In the genomic region with DNA sequence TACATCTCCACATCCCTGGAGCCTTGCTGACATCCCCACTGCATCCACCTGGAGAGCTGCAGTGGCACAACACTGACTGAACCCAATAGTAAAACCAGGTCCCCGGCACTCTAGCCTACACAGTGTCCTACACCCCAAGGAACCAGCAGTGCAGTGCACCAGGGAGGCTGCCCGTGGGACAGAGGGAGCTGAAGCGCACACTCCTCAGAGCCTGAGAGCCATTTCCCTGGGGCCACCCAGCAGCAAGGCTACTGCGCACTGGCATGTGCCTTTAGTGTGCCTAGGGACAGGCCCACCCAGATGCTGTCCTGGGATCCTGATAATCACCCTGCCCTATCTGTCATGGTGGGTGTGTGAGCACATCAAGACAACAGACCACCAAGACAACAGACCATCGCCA, we compare ENCODE assay signal across 18 cellular contexts. TPM values are rescaled to one million over a fixed set of nuclear protein-coding genes. Genes with fewer than 3 reads are reported as not detected.
DNase-seq lines count a peak whose midpoint lies in the region; ATAC-seq and TF ChIP-seq lines count a peak whose summit lies in the region.
"Had no signal": no experiment of that assay in that cellular context is flagged by ENCODE, and none has a peak within 500 bp of the region (broad histone marks: within the 10 kb centered on the region; RNA-seq: fewer than 3 reads in every experiment).

No MANE protein-coding gene starts in this region.

- no peaks in the 10 kb centered on the region for H3K9me3 Mint-ChIP-seq in activated CD8-positive, alpha-beta memory T cell treated with anti-CD3 and anti-CD28 coated beads, Interleukin-2, amount 10 ng/mL, durations not matched to agents 7 days and 5 days (ENCODE audit: low read depth)
- H3K9me3 Mint-ChIP-seq: CD4-positive, alpha-beta memory T cell; IgD-negative memory B cell had no signal

- TF ChIP-seq CTCF in Panc1 (IDR thresholded peaks at IDR 0.05), result no peak
- no peak for TF ChIP-seq CTCF in left lung (IDR thresholded peaks at IDR 0.05)
- no peak for TF ChIP-seq CTCF in gastroesophageal sphincter (IDR thresholded peaks at IDR 0.05)

- intact Hi-C loops in Panc1 (cut with micrococcal nuclease; ENCODE audit: unreplicated experiment) (no loop called here), left lung (cut with DNase I) (no loop called here), aorta (cut with DNase I) (no loop called here)

- WGBS in aorta, 2 donors, result 97% methylated on average over 5 of the region's 5 CpGs
- WGBS in gastroesophageal sphincter (ENCODE audit: low coverage in 1 of 2), 2 donors, result no CpG with 5 or more reads among the region's 5 CpGs

- TF ChIP-seq POLR2A in gastroesophageal sphincter (IDR thresholded peaks at IDR 0.05), result no peak

- H3K4me3 Mint-ChIP-seq in activated CD8-positive, alpha-beta memory T cell treated with anti-CD3 and anti-CD28 coated beads, Interleukin-2, amount 10 ng/mL, durations not matched to agents 7 days and 5 days, result no peak overlapping the region
- H3K4me3 Mint-ChIP-seq: IgD-negative memory B cell had no signal

- in situ Hi-C loops in Panc1 (cut with HindIII; ENCODE audit: low pct_unique_long_range_greater_than_20kb, low sequenced_read_pairs), result no loop called here

- H3K4me1 ChIP-seq in Panc1 (ENCODE audit: control insufficient read depth, insufficient read depth, low read length), result no peaks in the 10 kb centered on the region
- H3K4me1 ChIP-seq in left lung, result peaks cover 3 to 4% of the 10 kb centered on the region in 2 donors
- no peaks in the 10 kb centered on the region for H3K4me1 ChIP-seq in aorta (ENCODE audit: control insufficient read depth in 1 of 2, insufficient read depth in 2 of 2, low read length in 2 of 2)
- H3K4me1 ChIP-seq in gastroesophageal sphincter, result peaks cover 0 to 6% (median 0%) of the 10 kb centered on the region in 3 donors
- H3K4me1 ChIP-seq: BE2C had no signal

- TF ChIP-seq EP300 in gastroesophageal sphincter (IDR thresholded peaks at IDR 0.05), result no peak

- no TSS peak for BruUV-seq in Panc1 (replicated peaks; lab: Mats Ljungman, UMichigan)

- no peak overlapping the region for H3K27ac ChIP-seq in Panc1 (ENCODE audit: low read length)
- no peak overlapping the region for H3K27ac ChIP-seq in left lung
- H3K27ac ChIP-seq in aorta (ENCODE audit: low read depth in 1 of 2, low read length in 2 of 2), result no peak overlapping the region
- H3K27ac ChIP-seq in gastroesophageal sphincter, result no peak overlapping the region
- H3K27ac ChIP-seq: RWPE1 had no signal

- H3K9me3 ChIP-seq in Panc1 (ENCODE audit: control insufficient read depth, insufficient read depth, low read depth, low read length) (no peaks in the 10 kb centered on the region), left lung (no peaks in the 10 kb centered on the region), aorta (ENCODE audit: control insufficient read depth, low read length) (no peaks in the 10 kb centered on the region), gastroesophageal sphincter (no peaks in the 10 kb centered on the region)
- H3K9me3 ChIP-seq: BE2C had no signal

- H3K36me3 Mint-ChIP-seq in activated CD8-positive, alpha-beta memory T cell treated with anti-CD3 and anti-CD28 coated beads, Interleukin-2, amount 10 ng/mL, durations not matched to agents 7 days and 5 days, result peaks cover 28% of the 10 kb centered on the region
- H3K36me3 Mint-ChIP-seq: IgD-negative memory B cell had no signal

- H3K27me3 ChIP-seq in Panc1 (ENCODE audit: control insufficient read depth, insufficient read depth, low read length), result no peaks in the 10 kb centered on the region
- H3K27me3 ChIP-seq in left lung, result no peaks in the 10 kb centered on the region
- no peaks in the 10 kb centered on the region for H3K27me3 ChIP-seq in aorta (ENCODE audit: control insufficient read depth in 1 of 2, insufficient read depth in 2 of 2, low read length in 1 of 2)
- no peaks in the 10 kb centered on the region for H3K27me3 ChIP-seq in gastroesophageal sphincter
- H3K27me3 ChIP-seq: BE2C had no signal

- no peak for DNase-seq in activated CD8-positive, alpha-beta memory T cell treated with anti-CD3 and anti-CD28 coated beads, Interleukin-2, amount 10 ng/mL, durations not matched to agents 7 days and 5 days
- DNase-seq in activated CD8-positive, alpha-beta memory T cell treated with anti-CD3 and anti-CD28 coated beads, Interleukin-2, amount 50 U/mL, for 4 hours, result no peak
- DNase-seq in Panc1 (ENCODE audit: low read depth, low spot score) (no peak), left lung (peak in 1 of 2 donors; percentile 62), aorta (no peak), NCI-H128 (lab: John Stamatoyannopoulos, UW; ENCODE audit: unreplicated experiment) (no peak)
- DNase-seq in stimulated activated CD4-positive, alpha-beta T cell treated with anti-CD3 and anti-CD28 coated beads, Interleukin-4, amount 100 ng/mL, for 1 hour, result no peak
- DNase-seq: 8988T, NCI-H1417 treated with DMSO at 0.1 percent for 48 hours, NCI-H2171 treated with DMSO at 0.1 percent for 48 hours, NCI-H446 treated with DMSO at 0.1 percent for 48 hours, NCI-H774, SW 1271 had no signal

- no peak overlapping the region for H3K4me3 ChIP-seq in Panc1 (ENCODE audit: low read depth in 2 of 2, low read length in 2 of 2)
- H3K4me3 ChIP-seq in left lung, result no peak overlapping the region
- no peak overlapping the region for H3K4me3 ChIP-seq in aorta (ENCODE audit: low read length in 2 of 2)
- H3K4me3 ChIP-seq in gastroesophageal sphincter, result no peak overlapping the region

- POLR2A ChIA-PET in Panc1 (lab: Charles Lee), result no interaction called here

- H3K27ac Mint-ChIP-seq in activated CD8-positive, alpha-beta memory T cell treated with anti-CD3 and anti-CD28 coated beads, Interleukin-2, amount 10 ng/mL, durations not matched to agents 7 days and 5 days, result no peak overlapping the region

- H3K27me3 Mint-ChIP-seq in activated CD8-positive, alpha-beta memory T cell treated with anti-CD3 and anti-CD28 coated beads, Interleukin-2, amount 10 ng/mL, durations not matched to agents 7 days and 5 days, result no peaks in the 10 kb centered on the region
- H3K27me3 Mint-ChIP-seq: CD4-positive, alpha-beta memory T cell; IgD-negative memory B cell had no signal

- H3K36me3 ChIP-seq in Panc1 (ENCODE audit: control insufficient read depth, insufficient read depth, low read length), result no peaks in the 10 kb centered on the region
- peaks cover 0 to 7% of the 10 kb centered on the region in 2 donors for H3K36me3 ChIP-seq in left lung
- no peaks in the 10 kb centered on the region for H3K36me3 ChIP-seq in aorta (ENCODE audit: control insufficient read depth in 1 of 2, insufficient read depth in 2 of 2, low read length in 1 of 2)
- peaks cover 0 to 25% of the 10 kb centered on the region in 2 donors for H3K36me3 ChIP-seq in gastroesophageal sphincter
- H3K36me3 ChIP-seq: BE2C had no signal

- peaks cover 31% of the 10 kb centered on the region for H3K4me1 Mint-ChIP-seq in activated CD8-positive, alpha-beta memory T cell treated with anti-CD3 and anti-CD28 coated beads, Interleukin-2, amount 10 ng/mL, durations not matched to agents 7 days and 5 days

- CTCF ChIA-PET in activated CD8-positive, alpha-beta memory T cell treated with anti-CD3 and anti-CD28 coated beads, Interleukin-2, amount 10 ng/mL, durations not matched to agents 7 days and 5 days (lab: Charles Lee), result interaction anchor here (0.6 to 2.6 kb wide), 8 partner anchors 9 to 95 kb away, joined by 3 to 20 read pairs (median 5); no protein-coding TSS in a partner anchor
- CTCF ChIA-PET in Panc1 (lab: Charles Lee), result no interaction called here

- ATAC-seq in activated CD8-positive, alpha-beta memory T cell treated with anti-CD3 and anti-CD28 coated beads, Interleukin-2, amount 10 ng/mL, durations not matched to agents 7 days and 5 days, result peak; percentile 25
- ATAC-seq in Panc1, result peak; percentile 51; the same call in 1 of the 2 replicates
- peak; percentile 10 for ATAC-seq in left lung
- peak; percentile 26 for ATAC-seq in aorta (ENCODE audit: low FRiP score)
- ATAC-seq in gastroesophageal sphincter, result no peak

RNA-seq across cellular contexts. Expression of a gene that starts 31.9 kb away (rescaled TPM):
- 10 to 100 TPM; 39.7 to 48.5 TPM for total RNA-seq in activated CD8-positive, alpha-beta memory T cell treated with anti-CD3 and anti-CD28 coated beads, Interleukin-2, amount 10 ng/mL, durations not matched to agents 7 days and 5 days
- 21.8 TPM for total RNA-seq in Panc1 (2021; ENCODE audit: unreplicated experiment)
- polyA plus RNA-seq in Panc1 (2012; ENCODE audit: insufficient read length), result 13.2 TPM
- total RNA-seq in left lung, result 10 to 100 TPM; 31.1 to 33.5 TPM
- total RNA-seq in aorta, result 10 to 100 TPM; 26.3 to 30.5 TPM
- 10 to 100 TPM; 17.7 to 29.2 TPM for polyA plus RNA-seq in aorta
- 10 to 100 TPM; 20.1 to 36.4 (median 31.1) TPM for total RNA-seq in gastroesophageal sphincter

RNA-seq across cellular contexts. Expression of a gene that starts 32.0 kb away (rescaled TPM):
- total RNA-seq in activated CD8-positive, alpha-beta memory T cell treated with anti-CD3 and anti-CD28 coated beads, Interleukin-2, amount 10 ng/mL, durations not matched to agents 7 days and 5 days, result 10 to 100 TPM; 13.7 to 22.1 TPM
- total RNA-seq in Panc1 (2021; ENCODE audit: unreplicated experiment) (9.5 TPM), left lung (10 to 100 TPM; 10.4 to 13.4 TPM), aorta (10 to 100 TPM; 10.9 to 11.4 TPM), gastroesophageal sphincter (10 to 100 TPM in 2 of 4 donors, 1 to 10 TPM in 2; 7.9 to 23.0 (median 9.9) TPM)
- 11.4 TPM for polyA plus RNA-seq in Panc1 (2012; ENCODE audit: insufficient read length)
- 10 to 100 TPM; 10.1 to 27.0 TPM for polyA plus RNA-seq in aorta
